23 cellular contexts compared by ENCODE assay signal in genomic region chr2:108834620-108835019, GRCh38.
"Had no signal": no experiment of that assay in that cellular context is flagged by ENCODE, and none has a peak within 500 bp of the region (broad histone marks: within the 10 kb centered on the region; RNA-seq: fewer than 3 reads in every experiment).

No MANE protein-coding gene starts in this region.

- H3K9me3 ChIP-seq: gastroesophageal sphincter, upper lobe of right lung had no signal

- H3K79me2 ChIP-seq: hepatocyte had no signal

- H3K4me1 ChIP-seq: ascending aorta, gastroesophageal sphincter, left ventricle myocardium inferior, tibial artery, upper lobe of right lung had no signal

- H3K27ac ChIP-seq: ascending aorta, coronary artery, gastroesophageal sphincter, hepatocyte, left ventricle myocardium inferior, stomach, tibial artery, upper lobe of right lung had no signal

- H3K27ac Mint-ChIP-seq: activated CD8-positive, alpha-beta memory T cell treated with anti-CD3 and anti-CD28 coated beads, Interleukin-2, amount 10 ng/mL, durations not matched to agents 7 days and 5 days; activated CD8-positive, alpha-beta T cell treated with anti-CD3 and anti-CD28 coated beads, Interleukin-2, amount 10 ng/mL, durations not matched to agents 7 days and 5 days; activated naive CD4-positive, alpha-beta T cell treated with anti-CD3 and anti-CD28 coated beads, Interleukin-2, amount 10 ng/mL, durations not matched to agents 7 days and 5 days; activated naive CD8-positive, alpha-beta T cell treated with anti-CD3 and anti-CD28 coated beads, Interleukin-2, amount 10 ng/mL, durations not matched to agents 7 days and 5 days; brain; nephron; stimulated activated naive B cell treated with anti-CD40 and anti-IgM and Interleukin-4, amounts not matched to agents 10 μg/mL and 1 μg/mL and 100 μg/mL, for 72 hours had no signal

- H3K4me1 Mint-ChIP-seq: nephron had no signal

- H2AFZ ChIP-seq: hepatocyte had no signal

- ATAC-seq: activated CD8-positive, alpha-beta memory T cell treated with anti-CD3 and anti-CD28 coated beads, Interleukin-2, amount 10 ng/mL, durations not matched to agents 7 days and 5 days; activated CD8-positive, alpha-beta T cell treated with anti-CD3 and anti-CD28 coated beads, Interleukin-2, amount 10 ng/mL, durations not matched to agents 7 days and 5 days; gastroesophageal sphincter; right cardiac atrium; stimulated activated naive B cell treated with anti-CD40 and anti-IgM and Interleukin-4, amounts not matched to agents 10 μg/mL and 1 μg/mL and 100 μg/mL, for 72 hours; upper lobe of right lung had no signal

- H3K36me3 ChIP-seq: ascending aorta, gastroesophageal sphincter, left ventricle myocardium inferior, tibial artery, upper lobe of right lung had no signal

- H3K4me2 ChIP-seq: hepatocyte had no signal

- H3K27me3 Mint-ChIP-seq: activated CD8-positive, alpha-beta memory T cell treated with anti-CD3 and anti-CD28 coated beads, Interleukin-2, amount 10 ng/mL, durations not matched to agents 7 days and 5 days; activated naive CD4-positive, alpha-beta T cell treated with anti-CD3 and anti-CD28 coated beads, Interleukin-2, amount 10 ng/mL, durations not matched to agents 7 days and 5 days; activated naive CD8-positive, alpha-beta T cell treated with anti-CD3 and anti-CD28 coated beads, Interleukin-2, amount 10 ng/mL, durations not matched to agents 7 days and 5 days; brain; stimulated activated naive B cell treated with anti-CD40 and anti-IgM and Interleukin-4, amounts not matched to agents 10 μg/mL and 1 μg/mL and 100 μg/mL, for 72 hours had no signal

- DNase-seq: activated CD4-positive, alpha-beta T cell treated with anti-CD3 and anti-CD28 coated beads for 48 hours; activated CD8-positive, alpha-beta memory T cell treated with anti-CD3 and anti-CD28 coated beads, Interleukin-2, amount 10 ng/mL, durations not matched to agents 7 days and 5 days; activated CD8-positive, alpha-beta T cell treated with anti-CD3 and anti-CD28 coated beads, Interleukin-2, amount 10 ng/mL, durations not matched to agents 7 days and 5 days; activated naive CD4-positive, alpha-beta T cell treated with anti-CD3 and anti-CD28 coated beads, Interleukin-2, amount 10 ng/mL, durations not matched to agents 7 days and 5 days; activated naive CD8-positive, alpha-beta T cell treated with anti-CD3 and anti-CD28 coated beads, Interleukin-2, amount 10 ng/mL, durations not matched to agents 7 days and 5 days; islet precursor cell; left ventricle myocardium inferior; mesendoderm; posterior cingulate gyrus; right cardiac atrium; stimulated activated CD4-positive, alpha-beta T cell treated with anti-CD3 and anti-CD28 coated beads, Interleukin-15, amount 100 ng/mL, for 24 hours; stimulated activated CD4-positive, alpha-beta T cell treated with anti-CD3 and anti-CD28 coated beads, Interleukin-2, amount 100 ng/mL, for 24 hours; stimulated activated naive B cell treated with anti-CD40 and anti-IgM and Interleukin-4, amounts not matched to agents 10 μg/mL and 1 μg/mL and 100 μg/mL, for 72 hours; stomach; tibial artery; upper lobe of right lung had no signal

- H3K4me3 ChIP-seq: ascending aorta, coronary artery, gastroesophageal sphincter, hepatocyte, left ventricle myocardium inferior, lung, stomach, tibial artery, upper lobe of right lung had no signal

- H3K4me3 Mint-ChIP-seq: activated CD8-positive, alpha-beta memory T cell treated with anti-CD3 and anti-CD28 coated beads, Interleukin-2, amount 10 ng/mL, durations not matched to agents 7 days and 5 days; activated CD8-positive, alpha-beta T cell treated with anti-CD3 and anti-CD28 coated beads, Interleukin-2, amount 10 ng/mL, durations not matched to agents 7 days and 5 days; activated naive CD4-positive, alpha-beta T cell treated with anti-CD3 and anti-CD28 coated beads, Interleukin-2, amount 10 ng/mL, durations not matched to agents 7 days and 5 days; activated naive CD8-positive, alpha-beta T cell treated with anti-CD3 and anti-CD28 coated beads, Interleukin-2, amount 10 ng/mL, durations not matched to agents 7 days and 5 days; brain; nephron; stimulated activated naive B cell treated with anti-CD40 and anti-IgM and Interleukin-4, amounts not matched to agents 10 μg/mL and 1 μg/mL and 100 μg/mL, for 72 hours had no signal

- H3K27me3 ChIP-seq: ascending aorta, gastroesophageal sphincter, hepatocyte, stomach, tibial artery, upper lobe of right lung had no signal
